Comparison of ENCODE assay signal across 27 cellular contexts in the genomic region with DNA sequence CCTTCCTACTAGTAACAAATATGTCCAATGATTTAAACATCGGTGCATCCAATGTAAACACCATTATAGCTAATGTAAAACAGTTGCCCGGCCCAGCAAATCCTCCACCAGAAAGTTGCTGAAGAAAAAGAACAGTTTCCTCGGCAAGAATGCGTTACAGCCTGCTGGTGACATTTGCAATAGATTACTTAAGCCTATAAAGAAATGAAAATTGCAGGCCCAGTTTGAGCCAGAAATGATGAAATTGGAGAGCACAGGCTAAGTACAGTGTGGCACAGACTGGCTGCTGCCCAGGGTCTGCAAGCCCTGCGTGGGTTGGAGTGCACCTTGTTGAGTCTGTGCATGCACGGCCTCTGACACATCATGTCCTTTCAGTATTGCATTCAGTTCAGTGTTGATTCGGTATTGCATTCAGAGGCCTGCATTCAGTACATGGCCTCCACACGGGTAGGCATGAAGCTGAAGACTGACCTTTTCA.
DNase-seq lines count a peak whose midpoint lies in the region; ATAC-seq, FAIRE-seq and TF ChIP-seq lines count a peak whose summit lies in the region.
"Had no signal": no experiment of that assay in that cellular context is flagged by ENCODE, and none has a peak within 500 bp of the region (broad histone marks: within the 10 kb centered on the region; RNA-seq: fewer than 3 reads in every experiment).

No MANE protein-coding gene starts in this region.

- H3K18ac ChIP-seq in H1 (ENCODE audit: extremely low read depth, low read length), result no peak overlapping the region

- POLR2A ChIA-PET in H1 (lab: Charles Lee; ENCODE audit: partially characterized antibody), result no interaction called here

- no peak overlapping the region for H3K23ac ChIP-seq in H1 (ENCODE audit: insufficient read length)

- FAIRE-seq in H1 (lab: Jason Lieb, UNC), result no peak
- FAIRE-seq: G401.6, GM18507 had no signal

- H2BK20ac ChIP-seq in H1 (ENCODE audit: low read length), result no peak overlapping the region

- no peak overlapping the region for H2BK15ac ChIP-seq in H1 (ENCODE audit: low read length)

- WGBS in H1 (ENCODE audit: extremely low coverage in 1 of 2, insufficient coverage in 1 of 2, insufficient read length in 1 of 2, insufficient replicate concordance in 2 of 2, low coverage in 1 of 2, low lambda C conversion rate in 2 of 2, missing lambda C conversion rate in 1 of 2), 2 experiments, result 86% methylated on average over 8 of the region's 8 CpGs; no CpG with 5 or more reads in 1 of the 2 experiments
- WGBS in gastroesophageal sphincter (ENCODE audit: low coverage in 1 of 2), 2 donors, result 21 to 23% methylated on average over 6 of the region's 8 CpGs
- WGBS in smooth muscle cell (ENCODE audit: low lambda C conversion rate), result 49% methylated on average over 8 of the region's 8 CpGs
- 46 to 53% methylated on average over 8 of the region's 8 CpGs for WGBS in tibial nerve, 2 donors

- TF ChIP-seq RAD21 in H1 (IDR thresholded peaks at IDR 0.05 in 1 of 2, conservative IDR thresholded peaks at IDR 0.05 in 1 of 2; ENCODE audit: low read depth in 2 of 2, low read length in 2 of 2), result no peak

- no peak overlapping the region for H2BK5ac ChIP-seq in H1 (ENCODE audit: low read depth, low read length)

- TF ChIP-seq POLR2A in H1 (IDR thresholded peaks at IDR 0.05; ENCODE audit: control extremely low read depth in 1 of 2, low read depth in 2 of 2, low read length in 2 of 2) (no peak), gastroesophageal sphincter (IDR thresholded peaks at IDR 0.05) (no peak), tibial nerve (IDR thresholded peaks at IDR 0.05) (no peak)

- no peak overlapping the region for H4K8ac ChIP-seq in H1 (ENCODE audit: extremely low read depth, insufficient read depth, low read length)

- H4K91ac ChIP-seq in H1 (replicated peaks; ENCODE audit: insufficient read length, low read length), result no peak overlapping the region

- no peak overlapping the region for H2BK120ac ChIP-seq in H1 (replicated peaks; ENCODE audit: low read depth, low read length)

- CTCF ChIA-PET in H1 (lab: Charles Lee; ENCODE audit: partially characterized antibody), result interaction anchor here (0.6 kb wide), 2 partner anchors 1026 to 1353 kb away, joined by 3 read pairs; no protein-coding TSS in a partner anchor

- no peaks in the 10 kb centered on the region for H3K27me3 ChIP-seq in H1 (replicated peaks in 1 of 4; ENCODE audit: control insufficient read depth in 3 of 4, extremely low read depth in 1 of 4, insufficient read depth in 3 of 4, low read length in 3 of 4)
- no peaks in the 10 kb centered on the region for H3K27me3 ChIP-seq in gastroesophageal sphincter
- H3K27me3 ChIP-seq in smooth muscle cell (ENCODE audit: low read depth), result no peaks in the 10 kb centered on the region
- no peaks in the 10 kb centered on the region for H3K27me3 ChIP-seq in tibial nerve
- H3K27me3 ChIP-seq: spleen had no signal

- H3K9ac ChIP-seq in H1 (replicated peaks in 1 of 4; ENCODE audit: extremely low read depth in 1 of 4, low read depth in 3 of 4, low read length in 3 of 4) (no peak overlapping the region), smooth muscle cell (ENCODE audit: low read depth) (no peak overlapping the region)

- no peak for TF ChIP-seq CTCF in H1 (IDR thresholded peaks at IDR 0.05; ENCODE audit: control extremely low read depth in 1 of 3, insufficient read depth in 1 of 3, low read depth in 1 of 3, low read length in 3 of 3)
- TF ChIP-seq CTCF in gastroesophageal sphincter (IDR thresholded peaks at IDR 0.05), result no peak
- no peak for TF ChIP-seq CTCF in smooth muscle cell (IDR thresholded peaks at IDR 0.05; ENCODE audit: borderline replicate concordance, insufficient read depth, poor library complexity, severe bottlenecking)
- no peak for TF ChIP-seq CTCF in tibial nerve (IDR thresholded peaks at IDR 0.05)

- no peaks in the 10 kb centered on the region for H3K79me1 ChIP-seq in H1 (ENCODE audit: low read depth, low read length)

- no peaks in the 10 kb centered on the region for H3K23me2 ChIP-seq in H1 (ENCODE audit: low read depth, low read length)

- H3K4me1 ChIP-seq in H1 (replicated peaks in 1 of 4; ENCODE audit: control insufficient read depth in 3 of 4, insufficient read depth in 4 of 4, low read length in 3 of 4), result no peaks in the 10 kb centered on the region
- H3K4me1 ChIP-seq in gastroesophageal sphincter, result peaks cover 2 to 20% (median 6%) of the 10 kb centered on the region in 3 donors
- no peaks in the 10 kb centered on the region for H3K4me1 ChIP-seq in smooth muscle cell (ENCODE audit: low read depth)
- peaks cover 0 to 6% (median 0%) of the 10 kb centered on the region in 4 donors for H3K4me1 ChIP-seq in tibial nerve
- H3K4me1 ChIP-seq: spleen had no signal

- H4K5ac ChIP-seq in H1 (ENCODE audit: insufficient read length, low read depth, low read length), result no peak overlapping the region

- no peak overlapping the region for H3K4me2 ChIP-seq in H1 (ENCODE audit: insufficient read depth in 1 of 2, low read depth in 2 of 2, low read length in 2 of 2)
- peak overlapping the region; percentile 54 for H3K4me2 ChIP-seq in smooth muscle cell
- H3K4me2 ChIP-seq: GM23338 had no signal

- no peak overlapping the region for H2AK5ac ChIP-seq in H1 (ENCODE audit: low read depth, low read length)

- no peak overlapping the region for H3K4me3 ChIP-seq in H1 (ENCODE audit: extremely low read depth in 1 of 4, insufficient read depth in 2 of 4, low read depth in 3 of 4, low read length in 4 of 4)
- no peak overlapping the region for H3K4me3 ChIP-seq in gastroesophageal sphincter
- no peak overlapping the region for H3K4me3 ChIP-seq in smooth muscle cell
- no peak overlapping the region for H3K4me3 ChIP-seq in tibial nerve
- H3K4me3 ChIP-seq: GM23338, spleen had no signal

- no peaks in the 10 kb centered on the region for H3K79me2 ChIP-seq in H1 (ENCODE audit: control insufficient read depth in 1 of 2, insufficient read depth in 2 of 2, low read length in 2 of 2)
- no peaks in the 10 kb centered on the region for H3K79me2 ChIP-seq in smooth muscle cell (ENCODE audit: low read depth)

- H3K56ac ChIP-seq in H1 (replicated peaks; ENCODE audit: insufficient read length, low read depth, low read length), result no peak overlapping the region

- H2AFZ ChIP-seq in H1 (ENCODE audit: low read length) (0 out of 2 replicates have a peak overlapping the region, but pooled peaks have one; percentile 53), smooth muscle cell (ENCODE audit: low read depth) (no peak overlapping the region)

- H4K20me1 ChIP-seq in H1 (replicated peaks in 1 of 2; ENCODE audit: control insufficient read depth in 1 of 2, insufficient read depth in 2 of 2, low read length in 2 of 2), result no peaks in the 10 kb centered on the region
- H4K20me1 ChIP-seq in smooth muscle cell (ENCODE audit: low read depth), result no peaks in the 10 kb centered on the region

- H3F3A ChIP-seq in smooth muscle cell (ENCODE audit: low read depth), result no peaks in the 10 kb centered on the region

- TF ChIP-seq EP300 in H1 (IDR thresholded peaks at IDR 0.05; ENCODE audit: borderline replicate concordance in 1 of 2, low read depth in 2 of 2, low read length in 2 of 2) (no peak), gastroesophageal sphincter (IDR thresholded peaks at IDR 0.05) (no peak), tibial nerve (IDR thresholded peaks at IDR 0.05) (no peak)

- H3K9me3 ChIP-seq in H1 (ENCODE audit: insufficient read depth in 2 of 2, low read depth in 1 of 2, low read length in 1 of 2), result no peaks in the 10 kb centered on the region
- H3K9me3 ChIP-seq in gastroesophageal sphincter, result peaks cover 0 to 5% (median 0%) of the 10 kb centered on the region in 3 donors
- H3K9me3 ChIP-seq in smooth muscle cell (replicated peaks; ENCODE audit: low read depth), result no peaks in the 10 kb centered on the region
- no peaks in the 10 kb centered on the region for H3K9me3 ChIP-seq in tibial nerve

- H3K27ac ChIP-seq in H1 (ENCODE audit: low read depth, low read length), result no peak overlapping the region
- peak overlapping the region in 3 of 4 donors; percentile 43 to 63 (median 54) for H3K27ac ChIP-seq in gastroesophageal sphincter
- H3K27ac ChIP-seq in smooth muscle cell (ENCODE audit: low read depth), result peak overlapping the region; percentile 19
- no peak overlapping the region for H3K27ac ChIP-seq in tibial nerve
- H3K27ac ChIP-seq: spleen had no signal

- H3K4ac ChIP-seq in H1 (replicated peaks; ENCODE audit: insufficient read length, low read depth, low read length), result no peak overlapping the region

- peak; percentile 15 for DNase-seq in HCEC 1CT
- DNase-seq in H1 (ENCODE audit: low read depth in 1 of 2, low spot score in 2 of 2), result no peak
- no peak for DNase-seq in smooth muscle cell (lab: John Stamatoyannopoulos, UW; ENCODE audit: unreplicated experiment)
- DNase-seq in tibial nerve (ENCODE audit: low spot score in 2 of 2), result no peak
- no peak for DNase-seq in DMS 273 treated with DMSO at 0.1 percent for 48 hours (lab: John Stamatoyannopoulos, UW)
- no peak for DNase-seq in NOMO-1 treated with DMSO at 0.1 percent for 48 hours (lab: John Stamatoyannopoulos, UW; ENCODE audit: unreplicated experiment)
- DNase-seq: activated CD4-positive, alpha-beta T cell treated with anti-CD3 and anti-CD28 coated beads for 4 hours; activated CD8-positive, alpha-beta memory T cell treated with anti-CD3 and anti-CD28 coated beads for 24 hours; activated gamma-delta T cell treated with Interleukin-2 at 50 U/mL for 16 hours; activated T-cell treated with anti-CD3 and anti-CD28 coated beads, Interleukin-2, amount 50 U/mL, for 1 hour; CD8-positive, alpha-beta T cell; DMS153; effector CD8-positive, alpha-beta T cell; Kasumi-1; naive B cell; NCI-H1694; NCI-H2171; NCI-H526 treated with DMSO at 0.1 percent for 48 hours; occipital lobe; RPMI8226; spleen; stimulated activated CD4-positive, alpha-beta T cell treated with anti-CD3 and anti-CD28 coated beads, Interleukin-2, amount 100 ng/mL, for 48 hours had no signal

- no peak overlapping the region for H2BK12ac ChIP-seq in H1 (ENCODE audit: low read depth, low read length)

- no peak overlapping the region for H3K14ac ChIP-seq in H1 (ENCODE audit: insufficient read length)

- no peak for ATAC-seq in gastroesophageal sphincter
- ATAC-seq: CD8-positive, alpha-beta T cell; GM23338; stimulated activated memory B cell treated with anti-CD40 and anti-IgM and Interleukin-4, amounts not matched to agents 10 μg/mL and 1 μg/mL and 100 μg/mL, for 72 hours had no signal

- H3K36me3 ChIP-seq in H1 (ENCODE audit: control insufficient read depth in 2 of 4, insufficient read depth in 4 of 4, low read length in 3 of 4) (no peaks in the 10 kb centered on the region), gastroesophageal sphincter (no peaks in the 10 kb centered on the region), smooth muscle cell (ENCODE audit: low read depth) (no peaks in the 10 kb centered on the region), tibial nerve (no peaks in the 10 kb centered on the region)
- H3K36me3 ChIP-seq: spleen had no signal

TF ChIP-seq in H1, 55 proteins besides CTCF, POLR2A, EP300 and RAD21 (continues in another document):
- no peak for TF ChIP-seq CHD1 (IDR thresholded peaks at IDR 0.05; ENCODE audit: low read depth, low read length)
- TF ChIP-seq RNF2 (IDR thresholded peaks at IDR 0.05; ENCODE audit: borderline replicate concordance, low read depth, low read length, missing control alignments, poor library complexity, severe bottlenecking), result no peak
- TF ChIP-seq SP2 (IDR thresholded peaks at IDR 0.05; ENCODE audit: low read length), result no peak
- no peak for TF ChIP-seq NRF1 (IDR thresholded peaks at IDR 0.05; ENCODE audit: low read depth, low read length)

Comparison
In these comparisons a context has a peak if more than half of its experiments do, and no peak if none do; other contexts are left out.
1. H3K27ac ChIP-seq: peak in gastroesophageal sphincter (3 of 4) and smooth muscle cell (single experiment); none in H1 (single experiment) and tibial nerve (0 of 4).